ENCODE assay signal across 9 cellular contexts in the genomic region with DNA sequence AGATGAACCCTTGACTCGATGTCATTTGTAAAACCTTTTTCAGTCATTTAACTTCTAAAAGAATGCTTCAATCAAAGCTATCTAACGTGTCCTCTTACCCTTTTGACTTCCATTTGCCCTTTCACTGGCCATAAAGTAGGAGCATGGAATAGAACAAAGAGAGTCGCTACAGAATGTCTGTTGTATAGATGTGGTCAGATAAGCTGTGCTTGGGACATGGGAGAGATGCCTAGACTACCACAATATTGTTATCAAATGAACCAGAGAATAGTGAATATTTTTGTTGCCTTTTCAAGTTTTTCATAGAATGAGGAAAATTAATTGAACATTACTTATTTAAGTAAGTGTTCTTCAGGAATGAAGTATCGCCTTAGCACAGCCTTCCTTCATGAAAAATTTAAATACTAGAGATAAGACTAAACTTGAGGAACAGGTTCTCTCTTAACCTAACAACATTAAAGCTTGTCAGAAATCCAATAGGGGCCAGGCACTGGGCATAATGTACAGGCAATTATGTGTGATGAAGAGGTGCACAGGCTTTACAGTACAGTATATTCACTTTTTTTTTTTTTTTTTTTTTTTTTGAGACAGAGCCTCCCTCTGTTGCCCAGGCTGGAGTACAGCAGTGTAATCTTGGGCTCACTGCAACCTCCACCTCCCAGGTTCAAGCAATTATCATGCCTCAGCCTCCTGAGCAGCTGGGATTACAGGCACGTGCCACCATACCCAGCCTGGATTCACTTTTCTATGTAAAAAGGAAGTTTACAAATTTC. TPM values are rescaled to one million over a fixed set of nuclear protein-coding genes. Genes with fewer than 3 reads are reported as not detected.
A peak's percentile ranks its signal among the peaks of the same experiment; 100 is the strongest.
DNase-seq lines count a peak whose midpoint lies in the region; ATAC-seq, FAIRE-seq and TF ChIP-seq lines count a peak whose summit lies in the region.
"Had no signal": no experiment of that assay in that cellular context is flagged by ENCODE, and none has a peak within 500 bp of the region (broad histone marks: within the 10 kb centered on the region; RNA-seq: fewer than 3 reads in every experiment).

No MANE protein-coding gene starts in this region.

- H4K20me1 ChIP-seq in PC-9 (ENCODE audit: insufficient read depth) (peaks cover 100% of the 10 kb centered on the region), endothelial cell of umbilical vein (replicated peaks; ENCODE audit: control insufficient read depth, extremely low read depth, insufficient read depth, low read length) (peaks cover 8% of the 10 kb centered on the region)

- H3K27ac ChIP-seq in PC-9: no peak overlapping the region
- no peak overlapping the region for H3K27ac ChIP-seq in endothelial cell of umbilical vein (ENCODE audit: insufficient read depth, low read depth, low read length)
- H3K27ac ChIP-seq in prostate gland: peak overlapping the region; percentile 16 to 23

- no TSS peak for BruUV-seq in PC-9 (replicated peaks; lab: Mats Ljungman, UMichigan)
- no TSS peak for BruUV-seq in endothelial cell of umbilical vein (replicated peaks; lab: Mats Ljungman, UMichigan)

- H3K9me1 ChIP-seq in endothelial cell of umbilical vein (replicated peaks; ENCODE audit: control insufficient read depth, extremely low read depth, insufficient read depth, low read length): no peaks in the 10 kb centered on the region

- TF ChIP-seq CTCF in PC-9 (conservative IDR thresholded peaks at IDR 0.05) (no peak), endothelial cell of umbilical vein (IDR thresholded peaks at IDR 0.05; ENCODE audit: extremely low read depth in 1 of 2, insufficient read depth in 1 of 2, low read depth in 1 of 2, low read length in 2 of 2) (no peak), prostate gland (IDR thresholded peaks at IDR 0.05) (no peak)

- H3K27me3 ChIP-seq in PC-9 (ENCODE audit: insufficient read depth, low read depth): no peaks in the 10 kb centered on the region
- no peaks in the 10 kb centered on the region for H3K27me3 ChIP-seq in endothelial cell of umbilical vein (ENCODE audit: control insufficient read depth in 2 of 2, insufficient read depth in 2 of 2, low read length in 2 of 2)
- H3K27me3 ChIP-seq in prostate gland (replicated peaks; ENCODE audit: insufficient read depth): no peaks in the 10 kb centered on the region

- ATAC-seq in GM21723 (IDR thresholded peaks at IDR 0.05; ENCODE audit: unreplicated experiment) (no peak), GM21381 (IDR thresholded peaks at IDR 0.05; ENCODE audit: unreplicated experiment) (no peak)

- dilution Hi-C loops in endothelial cell of umbilical vein (cut with MboI; ENCODE audit: extremely low pct_ligation_motif_present, low sequenced_read_pairs): no loop called here

- CTCF ChIA-PET in PC-9 (lab: Charles Lee) (interaction anchor here (0.7 kb wide), 2 partner anchors 25 to 1377 kb away, joined by 8 to 16 read pairs; no protein-coding TSS in a partner anchor), endothelial cell of umbilical vein (lab: Charles Lee) (interaction anchor here (6.8 kb wide), 1 partner anchor 25 kb away, joined by 97 read pairs; no protein-coding TSS in a partner anchor)

- H3K4me2 ChIP-seq in PC-9 (peak overlapping the region; percentile 40), endothelial cell of umbilical vein (ENCODE audit: insufficient read depth, low read length) (peak overlapping the region; percentile 22)

- no peak overlapping the region for H3K4me3 ChIP-seq in PC-9
- no peak overlapping the region for H3K4me3 ChIP-seq in endothelial cell of umbilical vein (replicated peaks in 1 of 3; ENCODE audit: insufficient read depth in 1 of 3, low read depth in 1 of 3, low read length in 3 of 3)
- H3K4me3 ChIP-seq in prostate gland: no peak overlapping the region

- H3F3A ChIP-seq in PC-9 (ENCODE audit: insufficient read depth, low read depth): peaks cover 19% of the 10 kb centered on the region; the same call in 1 of the 2 replicates

- WGBS in prostate gland: 30% methylated on average over 5 of the region's 5 CpGs

- peaks cover 63% of the 10 kb centered on the region for H3K4me1 ChIP-seq in PC-9 (replicated peaks; ENCODE audit: insufficient read depth)
- peaks cover 45% of the 10 kb centered on the region for H3K4me1 ChIP-seq in endothelial cell of umbilical vein (ENCODE audit: control insufficient read depth, extremely low read depth, insufficient read depth, low read length)
- peaks cover 4% of the 10 kb centered on the region for H3K4me1 ChIP-seq in prostate gland (replicated peaks)

- no peaks in the 10 kb centered on the region for H3K9me2 ChIP-seq in PC-9 (ENCODE audit: insufficient read depth)

- H3K9ac ChIP-seq in endothelial cell of umbilical vein (replicated peaks; ENCODE audit: extremely low read depth, insufficient read depth, low read length): no peak overlapping the region

- peaks cover 100% of the 10 kb centered on the region for H3K79me2 ChIP-seq in PC-9 (ENCODE audit: low read depth)
- peaks cover 100% of the 10 kb centered on the region for H3K79me2 ChIP-seq in endothelial cell of umbilical vein (ENCODE audit: control insufficient read depth, insufficient read depth, low read length)

- intact Hi-C loops in PC-9 (cut with micrococcal nuclease; ENCODE audit: unreplicated experiment) (no loop called here), endothelial cell of umbilical vein (cut with micrococcal nuclease) (no loop called here), prostate gland (cut with DNase I) (no loop called here)

- no peak for FAIRE-seq in endothelial cell of umbilical vein (lab: Jason Lieb, UNC)
- FAIRE-seq: A204.1 had no signal

- POLR2A ChIA-PET in PC-9 (lab: Charles Lee; ENCODE audit: unreplicated experiment): interaction anchor here (0.5 to 0.7 kb wide), 4 partner anchors 9 to 46 kb away, joined by 3 to 7 read pairs (median 5); no protein-coding TSS in a partner anchor
- POLR2A ChIA-PET in endothelial cell of umbilical vein (lab: Charles Lee): interaction anchor here (0.8 kb wide), 2 partner anchors 15 to 23 kb away, joined by 3 to 4 read pairs; no protein-coding TSS in a partner anchor

- H3K9me3 ChIP-seq in PC-9 (ENCODE audit: insufficient read depth, low read depth) (no peaks in the 10 kb centered on the region), endothelial cell of umbilical vein (replicated peaks; ENCODE audit: control insufficient read depth, insufficient read depth, low read length) (no peaks in the 10 kb centered on the region), prostate gland (no peaks in the 10 kb centered on the region)

- H2AFZ ChIP-seq in PC-9: no peak overlapping the region
- H2AFZ ChIP-seq in endothelial cell of umbilical vein (ENCODE audit: low read depth, low read length): no peak overlapping the region

- TF ChIP-seq POLR2A in endothelial cell of umbilical vein (IDR thresholded peaks at IDR 0.05; ENCODE audit: low read depth, low read length): no peak
- TF ChIP-seq POLR2A in prostate gland (IDR thresholded peaks at IDR 0.05): no peak

- H3K36me3 ChIP-seq in PC-9 (ENCODE audit: low read depth) (peaks cover 24% of the 10 kb centered on the region), endothelial cell of umbilical vein (ENCODE audit: control insufficient read depth in 2 of 2, extremely low read depth in 1 of 2, insufficient read depth in 2 of 2, low read length in 2 of 2) (no peaks in the 10 kb centered on the region), prostate gland (no peaks in the 10 kb centered on the region)

- DNase-seq in DMS79 treated with DMSO at 0.1 percent for 48 hours (lab: John Stamatoyannopoulos, UW) (peak; percentile 20), DMS79 (lab: John Stamatoyannopoulos, UW) (no peak), PC-9 (peak; percentile 51 to 85), endothelial cell of umbilical vein (ENCODE audit: low read depth, low spot score) (no peak), prostate gland (ENCODE audit: low spot score) (peak; percentile 56), dedifferentiated amniotic fluid mesenchymal stem cell (ENCODE audit: extremely low spot score) (no peak)

TF ChIP-seq in endothelial cell of umbilical vein, 7 proteins besides CTCF, POLR2A, EP300 and RAD21:
- no peak for TF ChIP-seq FOS (IDR thresholded peaks at IDR 0.05; ENCODE audit: borderline replicate concordance, insufficient read depth, low read length)
- TF ChIP-seq POLR2AphosphoS5 (IDR thresholded peaks at IDR 0.05; ENCODE audit: insufficient read depth, low read depth, low read length): no peak
- TF ChIP-seq JUN (IDR thresholded peaks at IDR 0.05; ENCODE audit: borderline replicate concordance, insufficient read depth, insufficient read length, low read depth): no peak
- TF ChIP-seq MYC (IDR thresholded peaks at IDR 0.05; ENCODE audit: low read depth, low read length): no peak
- no peak for TF ChIP-seq EZH2 (IDR thresholded peaks at IDR 0.05; ENCODE audit: borderline replicate concordance, low read depth, low read length, severe bottlenecking)
- no peak for TF ChIP-seq GATA2 (IDR thresholded peaks at IDR 0.05; ENCODE audit: insufficient read depth, insufficient read length, low read depth, low read length)
- TF ChIP-seq, protein P1, sequence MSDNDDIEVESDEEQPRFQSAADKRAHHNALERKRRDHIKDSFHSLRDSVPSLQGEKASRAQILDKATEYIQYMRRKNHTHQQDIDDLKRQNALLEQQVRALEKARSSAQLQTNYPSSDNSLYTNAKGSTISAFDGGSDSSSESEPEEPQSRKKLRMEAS (IDR thresholded peaks at IDR 0.05; ENCODE audit: insufficient read depth, insufficient read length): no peak

RNA-seq across cellular contexts. Expression of a gene that starts 7.5 kb away (rescaled TPM):
- total RNA-seq in PC-9 (2021) (58.6 and 68.1 TPM in 2 replicates), endothelial cell of umbilical vein (68.5 and 74.8 TPM in 2 replicates), prostate gland (100 to 1,000 TPM in 1 of 2 donors, 10 to 100 TPM in 1; 83.7 to 102 TPM)
- polyA plus RNA-seq in endothelial cell of umbilical vein: 10.1 and 19.0 TPM in 2 replicates
- polyA plus RNA-seq in endothelial cell of umbilical vein (2011; cell fraction: cytosol; rRNA removed): 10.7 and 11.8 TPM in 2 replicates
- 55.5 and 66.2 TPM in 2 replicates for polyA plus RNA-seq in endothelial cell of umbilical vein (2011; cell fraction: nucleus; rRNA removed)
- 27.7 and 29.8 TPM in 2 replicates for polyA plus RNA-seq in endothelial cell of umbilical vein (2012)
- polyA minus RNA-seq in endothelial cell of umbilical vein: 92.4 and 106 TPM in 2 replicates
- 19.5 TPM for polyA minus RNA-seq in endothelial cell of umbilical vein (2011; cell fraction: cytosol; rRNA and poly(A)+ RNA removed)
- 172 and 208 TPM in 2 replicates for polyA minus RNA-seq in endothelial cell of umbilical vein (2011; cell fraction: nucleus; rRNA and poly(A)+ RNA removed)

Comparison
In these comparisons a context has a peak if more than half of its experiments do, and no peak if none do; other contexts are left out.
1. DNase-seq: peak in DMS79 treated with DMSO at 0.1 percent for 48 hours (single experiment), PC-9 (2 of 2) and prostate gland (single experiment); none in DMS79 (single experiment), endothelial cell of umbilical vein (single experiment) and dedifferentiated amniotic fluid mesenchymal stem cell (single experiment).
2. H3K27ac ChIP-seq: peak in prostate gland (2 of 2); none in PC-9 (single experiment) and endothelial cell of umbilical vein (single experiment).